In genomic region chr14:69328765-69329164, GRCh38 we compare ENCODE assay signal across 11 cellular contexts.
"Had no signal": no experiment of that assay in that cellular context is flagged by ENCODE, and none has a peak within 500 bp of the region (broad histone marks: within the 10 kb centered on the region; RNA-seq: fewer than 3 reads in every experiment).

No MANE protein-coding gene starts in this region.

- H3K36me3 ChIP-seq: ascending aorta, cardiac muscle cell, colonic mucosa, thyroid gland had no signal

- H3K27ac ChIP-seq: ascending aorta, cardiac muscle cell, colonic mucosa, foreskin keratinocyte, skin epidermis, thyroid gland had no signal

- H3K4me1 ChIP-seq: ascending aorta, colonic mucosa, foreskin keratinocyte, thyroid gland had no signal

- DNase-seq: activated CD8-positive, alpha-beta memory T cell treated with anti-CD3 and anti-CD28 coated beads, Interleukin-2, amount 50 U/mL, for 4 hours; activated CD8-positive, alpha-beta T cell treated with anti-CD3 and anti-CD28 coated beads for 36 hours; activated naive CD4-positive, alpha-beta T cell; activated T-cell treated with anti-CD3 and anti-CD28 coated beads, Interleukin-2, amount 50 U/mL, for 72 hours; colonic mucosa; foreskin keratinocyte; naive thymus-derived CD4-positive, alpha-beta T cell; thyroid gland had no signal

- H3K4me3 ChIP-seq: ascending aorta, cardiac muscle cell, colonic mucosa, skin epidermis, thyroid gland had no signal

- H3K27me3 ChIP-seq: ascending aorta, cardiac muscle cell, colonic mucosa, thyroid gland had no signal

- H3K9me3 ChIP-seq: ascending aorta, colonic mucosa, thyroid gland had no signal

- ATAC-seq: activated CD8-positive, alpha-beta T cell treated with anti-CD3 and anti-CD28 coated beads for 36 hours; activated T-cell treated with anti-CD3 and anti-CD28 coated beads, Interleukin-2, amount 50 U/mL, for 72 hours; foreskin keratinocyte; naive thymus-derived CD4-positive, alpha-beta T cell had no signal
